11 cellular contexts compared by ENCODE assay signal in genomic region chr4:26813698-26814097, GRCh38.
"Had no signal": no experiment of that assay in that cellular context is flagged by ENCODE, and none has a peak within 500 bp of the region (broad histone marks: within the 10 kb centered on the region; RNA-seq: fewer than 3 reads in every experiment).

No MANE protein-coding gene starts in this region.

- H3K27ac ChIP-seq: brain microvascular endothelial cell, neural progenitor cell, parathyroid adenoma, transverse colon had no signal

- DNase-seq: activated naive CD4-positive, alpha-beta T cell treated with anti-CD3 and anti-CD28 coated beads, Interleukin-2, amount 50 U/mL, for 16 hours; brain microvascular endothelial cell; foreskin fibroblast; retina; small intestine; transverse colon had no signal

- ATAC-seq: activated CD4-positive, CD25-positive, alpha-beta regulatory T cell treated with anti-CD3 and anti-CD28 coated beads, Interleukin-2, amount 50 U/mL, for 24 hours had no signal

- FAIRE-seq: islet of Langerhans, small intestine had no signal

- H3K36me3 ChIP-seq: brain microvascular endothelial cell, esophagus muscularis mucosa, neural progenitor cell, transverse colon had no signal

- H3K4me3 ChIP-seq: esophagus muscularis mucosa, neural progenitor cell, transverse colon had no signal

- H3K4me1 ChIP-seq: parathyroid adenoma, transverse colon had no signal

- H3K27me3 ChIP-seq: brain microvascular endothelial cell, esophagus muscularis mucosa, neural progenitor cell, transverse colon had no signal

- H3K9me3 ChIP-seq: esophagus muscularis mucosa, transverse colon had no signal
